25 cellular contexts compared by ENCODE assay signal in the genomic region with DNA sequence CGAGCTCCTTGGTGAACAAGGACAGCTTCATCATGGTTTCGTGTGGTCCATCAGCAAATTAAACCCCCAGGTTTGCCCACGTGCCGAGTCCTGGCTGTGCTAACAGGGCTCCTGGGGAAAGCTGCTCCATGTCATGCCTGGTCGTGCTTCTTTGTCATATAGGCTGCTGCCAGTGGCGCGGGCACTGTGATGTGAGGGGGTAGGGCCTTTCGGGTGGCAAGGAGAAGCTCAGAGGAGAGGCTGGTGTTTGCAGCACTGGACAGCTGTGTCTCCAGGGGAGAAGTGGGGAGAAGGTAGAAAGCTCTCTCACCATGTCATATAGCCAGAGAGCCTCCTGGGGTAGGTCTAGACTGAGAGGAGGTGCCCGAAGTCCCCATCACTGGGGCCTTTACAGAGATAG. TPM values are rescaled to one million over a fixed set of nuclear protein-coding genes. Genes with fewer than 3 reads are reported as not detected.
"Had no signal": no experiment of that assay in that cellular context is flagged by ENCODE, and none has a peak within 500 bp of the region (broad histone marks: within the 10 kb centered on the region; RNA-seq: fewer than 3 reads in every experiment).

No MANE protein-coding gene starts in this region.

- H3K27ac Mint-ChIP-seq: activated CD8-positive, alpha-beta T cell treated with anti-CD3 and anti-CD28 coated beads, Interleukin-2, amount 10 ng/mL, durations not matched to agents 7 days and 5 days; activated naive CD4-positive, alpha-beta T cell treated with anti-CD3 and anti-CD28 coated beads, Interleukin-2, amount 10 ng/mL, durations not matched to agents 7 days and 5 days; activated naive CD8-positive, alpha-beta T cell treated with anti-CD3 and anti-CD28 coated beads for 36 hours; T-helper 1 cell treated with Interleukin-12 subunit alpha and Interleukin-12 subunit beta and Interleukin-4 antibody, amounts not matched to agents 30 μg/mL and 1 μg/mL, for 36 hours; WTC11 had no signal

- H3K4me3 Mint-ChIP-seq: activated CD8-positive, alpha-beta T cell treated with anti-CD3 and anti-CD28 coated beads, Interleukin-2, amount 10 ng/mL, durations not matched to agents 7 days and 5 days; activated naive CD4-positive, alpha-beta T cell treated with anti-CD3 and anti-CD28 coated beads, Interleukin-2, amount 10 ng/mL, durations not matched to agents 7 days and 5 days; activated naive CD8-positive, alpha-beta T cell treated with anti-CD3 and anti-CD28 coated beads for 36 hours; T-helper 1 cell treated with Interleukin-12 subunit alpha and Interleukin-12 subunit beta and Interleukin-4 antibody, amounts not matched to agents 30 μg/mL and 1 μg/mL, for 36 hours; WTC11 had no signal

- DNase-seq: activated CD4-positive, alpha-beta T cell treated with anti-CD3 and anti-CD28 coated beads for 48 hours; activated CD4-positive, alpha-beta T cell treated with anti-CD3 and anti-CD28 coated beads, Interleukin-2, amount 50 U/mL, for 4 hours; activated CD4-positive, CD25-positive, alpha-beta regulatory T cell treated with anti-CD3 and anti-CD28 coated beads, Interleukin-2, amount 50 U/mL, for 72 hours; activated CD8-positive, alpha-beta T cell treated with anti-CD3 and anti-CD28 coated beads, Interleukin-2, amount 10 ng/mL, durations not matched to agents 7 days and 5 days; activated gamma-delta T cell treated with Interleukin-2 at 50 U/mL for 16 hours; activated naive CD4-positive, alpha-beta T cell treated with anti-CD3 and anti-CD28 coated beads, Interleukin-2, amount 10 ng/mL, durations not matched to agents 7 days and 5 days; activated naive CD8-positive, alpha-beta T cell treated with anti-CD3 and anti-CD28 coated beads for 36 hours; activated T-cell treated with anti-CD3 and anti-CD28 coated beads, Interleukin-2, amount 50 U/mL, for 1 hour; brain microvascular endothelial cell; Karpas-422; MM.1S; NCI-H1105; NCI-H1436; NCI-H1694 treated with DMSO at 0.1 percent for 48 hours; NCI-H2029 treated with DMSO at 0.1 percent for 48 hours; NCI-H510A treated with DMSO at 0.1 percent for 48 hours; SHP77 had no signal

- H3K4me1 Mint-ChIP-seq: activated naive CD4-positive, alpha-beta T cell treated with anti-CD3 and anti-CD28 coated beads, Interleukin-2, amount 10 ng/mL, durations not matched to agents 7 days and 5 days; activated naive CD8-positive, alpha-beta T cell treated with anti-CD3 and anti-CD28 coated beads for 36 hours had no signal

- ATAC-seq: activated CD8-positive, alpha-beta T cell treated with anti-CD3 and anti-CD28 coated beads, Interleukin-2, amount 10 ng/mL, durations not matched to agents 7 days and 5 days; K562; SK-N-SH treated with all-trans-retinoic acid at 6 μM for 48 hours had no signal

- H3K4me1 ChIP-seq: SJSA1 had no signal

- H3K36me3 Mint-ChIP-seq: activated naive CD4-positive, alpha-beta T cell treated with anti-CD3 and anti-CD28 coated beads, Interleukin-2, amount 10 ng/mL, durations not matched to agents 7 days and 5 days; activated naive CD8-positive, alpha-beta T cell treated with anti-CD3 and anti-CD28 coated beads for 36 hours; WTC11 had no signal

- H3K27me3 ChIP-seq: brain microvascular endothelial cell, SJSA1 had no signal

- H3K9me3 ChIP-seq: SJSA1 had no signal

- H3K36me3 ChIP-seq: brain microvascular endothelial cell, cardiac muscle cell, SJSA1 had no signal

- H3K27ac ChIP-seq: brain microvascular endothelial cell, cardiac muscle cell, SJSA1 had no signal

- H3K9me3 Mint-ChIP-seq: activated naive CD8-positive, alpha-beta T cell treated with anti-CD3 and anti-CD28 coated beads for 36 hours; T-helper 1 cell treated with Interleukin-12 subunit alpha and Interleukin-12 subunit beta and Interleukin-4 antibody, amounts not matched to agents 30 μg/mL and 1 μg/mL, for 36 hours; WTC11 had no signal

- H3K4me3 ChIP-seq: cardiac muscle cell, K562, SJSA1 had no signal

- FAIRE-seq: K562, RCC 7860 had no signal

RNA-seq across cellular contexts. Expression of gene VSTM2B, which starts 13.3 kb away (rescaled TPM):
- total RNA-seq: activated CD8-positive, alpha-beta T cell treated with anti-CD3 and anti-CD28 coated beads, Interleukin-2, amount 10 ng/mL, durations not matched to agents 7 days and 5 days; activated naive CD8-positive, alpha-beta T cell treated with anti-CD3 and anti-CD28 coated beads for 36 hours; K562; SJSA1 had no signal
- polyA plus RNA-seq: adipose tissue, cardiac muscle cell, K562 had no signal
